In the genomic region with DNA sequence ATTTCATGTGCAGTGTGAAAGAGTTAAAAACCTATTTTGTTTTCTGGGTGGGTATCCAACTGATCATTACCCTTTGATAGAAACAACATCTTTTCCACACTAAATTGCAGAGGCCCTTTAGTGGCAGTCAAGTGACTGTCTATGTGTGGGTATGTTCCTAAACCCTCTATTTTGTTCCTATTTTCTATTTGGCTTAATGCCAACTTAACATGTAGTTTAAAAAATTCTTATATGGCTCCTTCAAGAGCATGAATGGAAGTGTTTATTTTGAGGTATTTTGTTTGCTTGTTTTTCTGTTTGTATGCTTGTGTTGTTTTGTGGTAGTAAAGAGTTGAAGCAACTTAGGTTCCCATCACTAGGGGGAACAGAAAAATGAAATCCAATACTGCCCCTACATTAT, we compare ENCODE assay signal across 3 cellular contexts.
TF ChIP-seq lines count a peak whose summit lies in the region.

No MANE protein-coding gene starts in this region.

TF ChIP-seq in HepG2, 621 proteins besides CTCF, POLR2A, EP300 and RAD21:
- peak; percentile 84 for TF ChIP-seq LCORL (IDR thresholded peaks at IDR 0.05)
- no peak for TF ChIP-seq LCORL (CRISPR knock-in tag; IDR thresholded peaks at IDR 0.05)
- no peak for TF ChIP-seq ZNF569 (CRISPR knock-in tag; IDR thresholded peaks at IDR 0.05; ENCODE audit: borderline replicate concordance)
- TF ChIP-seq ZNF24 (IDR thresholded peaks at IDR 0.05) = no peak
- TF ChIP-seq KDM1A (CRISPR knock-in tag; IDR thresholded peaks at IDR 0.05) = no peak
- TF ChIP-seq HNF1A (IDR thresholded peaks at IDR 0.05; ENCODE audit: low read depth) = no peak
- no peak for TF ChIP-seq HNF1A (CRISPR knock-in tag; IDR thresholded peaks at IDR 0.05; ENCODE audit: borderline replicate concordance)

TF ChIP-seq in Ishikawa, 13 proteins besides CTCF, POLR2A, EP300 and RAD21:
- TF ChIP-seq EGR1 (IDR thresholded peaks at IDR 0.05) (no peak), NFIC (IDR thresholded peaks at IDR 0.05) (0 out of 2 replicates have a peak, but pooled peaks have one; percentile 20)

TF ChIP-seq in K562, 482 proteins besides CTCF, POLR2A, EP300 and RAD21:
- no peak for TF ChIP-seq ETV6 (IDR thresholded peaks at IDR 0.05; ENCODE audit: borderline replicate concordance in 1 of 2, low read depth in 2 of 2, low read length in 1 of 2)
- no peak for TF ChIP-seq ETV6 (CRISPR knock-in tag; IDR thresholded peaks at IDR 0.05; ENCODE audit: borderline replicate concordance)
- peak; percentile 81 for TF ChIP-seq NFIX (CRISPR knock-in tag; IDR thresholded peaks at IDR 0.05; ENCODE audit: low read depth)
- peak; percentile 87 for TF ChIP-seq NFIC (IDR thresholded peaks at IDR 0.05)
- TF ChIP-seq KAT7 (CRISPR knock-in tag; IDR thresholded peaks at IDR 0.05; ENCODE audit: borderline replicate concordance) = no peak
